ENCODE assay signal across 11 cellular contexts in genomic region chr2:220346919-220347318, GRCh38.
"Had no signal": no experiment of that assay in that cellular context is flagged by ENCODE, and none has a peak within 500 bp of the region (broad histone marks: within the 10 kb centered on the region; RNA-seq: fewer than 3 reads in every experiment).

No MANE protein-coding gene starts in this region.

- H3K4me3 Mint-ChIP-seq: GM23338, H9, HFFc6 had no signal

- H3K9me3 ChIP-seq: HAP-1 had no signal

- H3K9me3 Mint-ChIP-seq: GM23338, H9, HFFc6 had no signal

- FAIRE-seq: H1, H54 had no signal

- H3K4me3 ChIP-seq: GM23248, GM23338, HAP-1 had no signal

- H2AFZ ChIP-seq: GM23248, GM23338 had no signal

- ATAC-seq: GM23338, HCT116 had no signal

- H3K9ac ChIP-seq: GM23248 had no signal

- H3K4me2 ChIP-seq: GM23338 had no signal

- DNase-seq: GM23248, GOT3, H7, H9, HCEC 1CT, HFFc6 had no signal

- H3K27ac ChIP-seq: GM23248 had no signal

- H3K36me3 ChIP-seq: HAP-1 had no signal

- H3K27ac Mint-ChIP-seq: GM23338, H9, HFFc6 had no signal

- H3K4me1 ChIP-seq: HAP-1 had no signal
